ENCODE assay signal across 27 cellular contexts in the genomic region with DNA sequence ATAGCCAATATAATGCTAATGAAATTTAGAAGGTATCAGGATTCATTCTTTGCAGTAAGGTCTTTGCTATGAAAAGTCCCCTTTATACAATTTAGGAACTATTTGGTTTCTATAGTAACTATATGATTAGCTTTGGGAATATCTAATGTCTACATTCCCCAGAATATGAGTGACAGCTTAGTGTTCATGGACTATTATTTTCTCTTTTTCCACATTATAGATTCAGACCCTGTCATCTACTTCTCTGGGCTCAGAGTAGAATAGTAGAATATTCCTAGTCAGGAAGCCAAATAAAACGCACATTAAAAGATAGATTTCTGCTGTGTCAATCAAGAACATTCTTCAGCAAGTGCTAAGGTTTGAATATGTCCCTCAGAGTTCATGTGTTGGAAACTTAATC. TPM values are rescaled to one million over a fixed set of nuclear protein-coding genes. Genes with fewer than 3 reads are reported as not detected.
A peak's percentile ranks its signal among the peaks of the same experiment; 100 is the strongest.
DNase-seq lines count a peak whose midpoint lies in the region; ATAC-seq and TF ChIP-seq lines count a peak whose summit lies in the region.
"Had no signal": no experiment of that assay in that cellular context is flagged by ENCODE, and none has a peak within 500 bp of the region (broad histone marks: within the 10 kb centered on the region; RNA-seq: fewer than 3 reads in every experiment).

No MANE protein-coding gene starts in this region.

- no peak for TF ChIP-seq CTCF in fibroblast of mammary gland (conservative IDR thresholded peaks at IDR 0.05; ENCODE audit: control insufficient read depth, insufficient read depth, low read depth, low read length)
- no peak for TF ChIP-seq CTCF in osteocyte (IDR thresholded peaks at IDR 0.05)
- TF ChIP-seq CTCF in natural killer cell (IDR thresholded peaks at IDR 0.05): no peak

- H3K27me3 Mint-ChIP-seq in osteocyte (ENCODE audit: unreplicated experiment) (no peaks in the 10 kb centered on the region), natural killer cell (ENCODE audit: low read depth in 2 of 2) (no peaks in the 10 kb centered on the region)
- H3K27me3 Mint-ChIP-seq: CD4-positive, alpha-beta memory T cell; CD4-positive, CD25-positive, alpha-beta regulatory T cell; CD8-positive, alpha-beta memory T cell had no signal

- no peaks in the 10 kb centered on the region for H3K36me3 Mint-ChIP-seq in osteocyte (ENCODE audit: unreplicated experiment)
- H3K36me3 Mint-ChIP-seq in natural killer cell: no peaks in the 10 kb centered on the region
- H3K36me3 Mint-ChIP-seq: CD4-positive, alpha-beta memory T cell; CD4-positive, CD25-positive, alpha-beta regulatory T cell; CD8-positive, alpha-beta memory T cell had no signal

- H2AFZ ChIP-seq in ACC112 (ENCODE audit: low read length, unreplicated experiment): peak overlapping the region; percentile 61

- intact Hi-C loops in natural killer cell (cut with micrococcal nuclease): no loop called here

- H3K9me3 Mint-ChIP-seq in osteocyte (ENCODE audit: unreplicated experiment): no peaks in the 10 kb centered on the region
- H3K9me3 Mint-ChIP-seq in natural killer cell: no peaks in the 10 kb centered on the region

- H3K36me3 ChIP-seq in ACC112 (ENCODE audit: insufficient read depth, low read length): peaks cover 10% of the 10 kb centered on the region; the same call in 1 of the 2 replicates
- H3K36me3 ChIP-seq: BE2C, BLaER1 had no signal

- ATAC-seq in SK-N-SH treated with all-trans-retinoic acid at 6 μM for 48 hours: 0 out of 3 replicates have a peak, but pooled peaks have one; percentile 6
- ATAC-seq in natural killer cell: no peak
- no peak for ATAC-seq in HG02970 (IDR thresholded peaks at IDR 0.05; ENCODE audit: low FRiP score, unreplicated experiment)
- ATAC-seq: A549, GM12878 had no signal

- H3K4me1 Mint-ChIP-seq in osteocyte (ENCODE audit: unreplicated experiment) (peaks cover 36% of the 10 kb centered on the region), natural killer cell (no peaks in the 10 kb centered on the region)
- H3K4me1 Mint-ChIP-seq: CD14-positive monocyte; CD4-positive, alpha-beta memory T cell; CD4-positive, CD25-positive, alpha-beta regulatory T cell; CD8-positive, alpha-beta memory T cell had no signal

- no peak for DNase-seq in fibroblast of mammary gland (ENCODE audit: low read depth)
- no peak for DNase-seq in osteocyte (ENCODE audit: extremely low spot score, unreplicated experiment)
- DNase-seq in natural killer cell: no peak
- no peak for DNase-seq in NCI-H748 (lab: John Stamatoyannopoulos, UW; ENCODE audit: unreplicated experiment)
- DNase-seq: ACHN; BE2C; C1 segment of cervical spinal cord; CD4-positive, alpha-beta memory T cell; CD4-positive, CD25-positive, alpha-beta regulatory T cell; CD8-positive, alpha-beta memory T cell; COR-L47; DMS 273 treated with DMSO at 0.1 percent for 48 hours; DMS153; DMS53; DMS79; DND-41; EL; GDM1 had no signal

- peaks cover 51% of the 10 kb centered on the region for H3K4me1 ChIP-seq in ACC112 (ENCODE audit: control insufficient read depth, insufficient read depth, low read length, unreplicated experiment)
- H3K4me1 ChIP-seq: A549, BE2C, BLaER1 had no signal

- peak overlapping the region; percentile 44 for H3K27ac Mint-ChIP-seq in osteocyte (ENCODE audit: unreplicated experiment)
- H3K27ac Mint-ChIP-seq in natural killer cell: no peak overlapping the region
- H3K27ac Mint-ChIP-seq: CD14-positive monocyte; CD4-positive, alpha-beta memory T cell; CD4-positive, CD25-positive, alpha-beta regulatory T cell; CD8-positive, alpha-beta memory T cell had no signal

- peak overlapping the region; percentile 88 for H3K27ac ChIP-seq in ACC112 (ENCODE audit: low read depth, low read length)
- H3K27ac ChIP-seq: 22Rv1, A549, BLaER1 had no signal

- no peaks in the 10 kb centered on the region for H3K27me3 ChIP-seq in ACC112 (ENCODE audit: insufficient read depth, low read length)
- H3K27me3 ChIP-seq: BE2C, BLaER1 had no signal

- H3K79me2 ChIP-seq in ACC112 (ENCODE audit: control insufficient read depth, insufficient read depth, low read length, unreplicated experiment): peaks cover 4% of the 10 kb centered on the region

- H3K4me3 ChIP-seq in ACC112 (ENCODE audit: low read depth, low read length) (peak overlapping the region; percentile 56), fibroblast of mammary gland (ENCODE audit: control insufficient read depth, low read depth, low read length) (peak overlapping the region; percentile 33)
- H3K4me3 ChIP-seq: A549, BLaER1, GM12878 had no signal

- H3K4me3 Mint-ChIP-seq in osteocyte (ENCODE audit: unreplicated experiment): no peak overlapping the region
- no peak overlapping the region for H3K4me3 Mint-ChIP-seq in natural killer cell
- H3K4me3 Mint-ChIP-seq: CD14-positive monocyte; CD4-positive, alpha-beta memory T cell; CD4-positive, CD25-positive, alpha-beta regulatory T cell; CD8-positive, alpha-beta memory T cell had no signal

TF ChIP-seq in SK-N-SH treated with all-trans-retinoic acid at 6 μM for 48 hours, 23 proteins besides CTCF, POLR2A, EP300 and RAD21:
- TF ChIP-seq ZNF70 (CRISPR knock-in tag; IDR thresholded peaks at IDR 0.05): no peak
- TF ChIP-seq ZFP30 (CRISPR knock-in tag; IDR thresholded peaks at IDR 0.05): no peak
TF ChIP-seq in SK-N-SH treated with all-trans-retinoic acid at 6 μM for 48 hours: peak in this region for 0.

RNA-seq across cellular contexts. Expression of a gene that starts 26.1 kb away (rescaled TPM):
- 0.50 and 1.2 TPM in 2 replicates for total RNA-seq in osteocyte
- 10 to 100 TPM; 11.9 to 24.6 (median 24.5) TPM for total RNA-seq in natural killer cell
- total RNA-seq: G401 had no signal
